9 cellular contexts compared by ENCODE assay signal in genomic region chr19:6947745-6948144, GRCh38.
DNase-seq lines count a peak whose midpoint lies in the region; ATAC-seq, FAIRE-seq and TF ChIP-seq lines count a peak whose summit lies in the region.
"Had no signal": no experiment of that assay in that cellular context is flagged by ENCODE, and none has a peak within 500 bp of the region (broad histone marks: within the 10 kb centered on the region; RNA-seq: fewer than 3 reads in every experiment).

No MANE protein-coding gene starts in this region.

- H3K36me3 Mint-ChIP-seq in MCF 10A (ENCODE audit: insufficient read depth, unreplicated experiment) (no peaks in the 10 kb centered on the region), nephron progenitor cell (ENCODE audit: low read depth) (no peaks in the 10 kb centered on the region)

- no peak for TF ChIP-seq POLR2A in breast epithelium (IDR thresholded peaks at IDR 0.05)

- H3K4me1 Mint-ChIP-seq in MCF 10A (ENCODE audit: insufficient read depth, unreplicated experiment) (peaks cover 6% of the 10 kb centered on the region), nephron progenitor cell (no peaks in the 10 kb centered on the region)

- POLR2A ChIA-PET in MCF 10A (lab: Yijun Ruan, JAX): no interaction called here

- BruUV-seq in MCF 10A (replicated peaks; lab: Mats Ljungman, UMichigan): no TSS peak

- no peaks in the 10 kb centered on the region for H3K9me3 Mint-ChIP-seq in MCF 10A (ENCODE audit: unreplicated experiment)
- peaks cover 60% of the 10 kb centered on the region for H3K9me3 Mint-ChIP-seq in nephron progenitor cell

- H3K4me1 ChIP-seq in breast epithelium (no peaks in the 10 kb centered on the region), upper lobe of right lung (no peaks in the 10 kb centered on the region)
- H3K4me1 ChIP-seq: parathyroid adenoma had no signal

- H3K9me3 ChIP-seq in breast epithelium (no peaks in the 10 kb centered on the region), upper lobe of right lung (no peaks in the 10 kb centered on the region)

- H3K27ac ChIP-seq in breast epithelium (no peak overlapping the region), upper lobe of right lung (no peak overlapping the region), substantia nigra (ENCODE audit: low read depth, low read length, poor library complexity, severe bottlenecking) (no peak overlapping the region)
- H3K27ac ChIP-seq: parathyroid adenoma had no signal

- peak; percentile 61 for ATAC-seq in upper lobe of right lung

- H3K4me3 Mint-ChIP-seq in MCF 10A (ENCODE audit: unreplicated experiment) (no peak overlapping the region), nephron progenitor cell (no peak overlapping the region)

- TF ChIP-seq CTCF in MCF 10A (IDR thresholded peaks at IDR 0.05; ENCODE audit: unreplicated experiment) (no peak), breast epithelium (IDR thresholded peaks at IDR 0.05) (no peak), upper lobe of right lung (IDR thresholded peaks at IDR 0.05) (no peak), nephron progenitor cell (IDR thresholded peaks at IDR 0.05) (no peak)

- H3K36me3 ChIP-seq in breast epithelium (no peaks in the 10 kb centered on the region), upper lobe of right lung (no peaks in the 10 kb centered on the region)

- no peak for FAIRE-seq in RCC 7860 (lab: Jason Lieb, UNC)

- intact Hi-C loops in MCF 10A (cut with micrococcal nuclease) (no loop called here), breast epithelium (cut with DNase I; ENCODE audit: low total_unique reads) (no loop called here), upper lobe of right lung (cut with DNase I) (no loop called here)

- H3K4me3 ChIP-seq in breast epithelium (no peak overlapping the region), upper lobe of right lung (no peak overlapping the region)

- H3K27ac Mint-ChIP-seq in MCF 10A (ENCODE audit: low read depth, unreplicated experiment) (no peak overlapping the region), nephron progenitor cell (no peak overlapping the region)

- H3K27me3 Mint-ChIP-seq in MCF 10A (ENCODE audit: insufficient read depth, unreplicated experiment) (no peaks in the 10 kb centered on the region), nephron progenitor cell (ENCODE audit: low read depth, poor library complexity) (peaks cover 3% of the 10 kb centered on the region)

- CTCF ChIA-PET in MCF 10A (lab: Yijun Ruan, JAX): no interaction called here

- H3K27me3 ChIP-seq in breast epithelium (no peaks in the 10 kb centered on the region), upper lobe of right lung (no peaks in the 10 kb centered on the region)

- DNase-seq in MCF 10A (ENCODE audit: unreplicated experiment) (peak; percentile 76), breast epithelium (ENCODE audit: low spot score in 2 of 2) (no peak), RCC 7860 (ENCODE audit: low spot score) (peak; percentile 27), dermis microvascular lymphatic vessel endothelial cell (ENCODE audit: low read depth in 2 of 2) (peak; percentile 31 to 90), upper lobe of right lung (no peak), T-helper 9 cell (no peak), nephron progenitor cell (no peak), substantia nigra (lab: John Stamatoyannopoulos, UW) (no peak)

Comparison
In these comparisons a context has a peak if more than half of its experiments do, and no peak if none do; other contexts are left out.
1. DNase-seq: peak in MCF 10A (single experiment), RCC 7860 (single experiment) and dermis microvascular lymphatic vessel endothelial cell (2 of 2); none in breast epithelium (0 of 2), upper lobe of right lung (single experiment), T-helper 9 cell (single experiment), nephron progenitor cell (single experiment) and substantia nigra (0 of 49).